Comparison of ENCODE assay signal across 1 cellular context in genomic region chr2:231583982-231584381, GRCh38.
TF ChIP-seq lines count a peak whose summit lies in the region.

No MANE protein-coding gene starts in this region.

TF ChIP-seq in H1, 55 proteins besides CTCF, POLR2A, EP300 and RAD21:
- TF ChIP-seq NANOG (IDR thresholded peaks at IDR 0.05; ENCODE audit: insufficient read depth, low read depth, low read length, poor library complexity, severe bottlenecking) = peak; percentile 59
- TF ChIP-seq YY1 (IDR thresholded peaks at IDR 0.05; ENCODE audit: low read depth, low read length) = 0 out of 2 replicates have a peak, but pooled peaks have one; percentile 36
- TF ChIP-seq, protein P1, sequence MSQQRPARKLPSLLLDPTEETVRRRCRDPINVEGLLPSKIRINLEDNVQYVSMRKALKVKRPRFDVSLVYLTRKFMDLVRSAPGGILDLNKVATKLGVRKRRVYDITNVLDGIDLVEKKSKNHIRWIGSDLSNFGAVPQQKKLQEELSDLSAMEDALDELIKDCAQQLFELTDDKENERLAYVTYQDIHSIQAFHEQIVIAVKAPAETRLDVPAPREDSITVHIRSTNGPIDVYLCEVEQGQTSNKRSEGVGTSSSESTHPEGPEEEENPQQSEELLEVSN (IDR thresholded peaks at IDR 0.05) = peak; percentile 19; the same call in 1 of the 2 replicates
- TF ChIP-seq BRCA1 (IDR thresholded peaks at IDR 0.05; ENCODE audit: low read depth, low read length) = no peak
- TF ChIP-seq SP1 (IDR thresholded peaks at IDR 0.05; ENCODE audit: low read depth, low read length) = peak; percentile 67; the same call in 1 of the 2 replicates
- no peak for TF ChIP-seq HDAC6 (IDR thresholded peaks at IDR 0.05; ENCODE audit: low read depth, low read length)
- peak; percentile 75 for TF ChIP-seq CREB1 (IDR thresholded peaks at IDR 0.05)
- 0 out of 2 replicates have a peak, but pooled peaks have one; percentile 36 for TF ChIP-seq POU5F1 (IDR thresholded peaks at IDR 0.05; ENCODE audit: low read depth, low read length)
- peak; percentile 77 to 82; a peak in 2 of 4 replicates for TF ChIP-seq HDAC2 (IDR thresholded peaks at IDR 0.05; ENCODE audit: borderline replicate concordance in 1 of 2, low read depth in 2 of 2, low read length in 2 of 2)
- peak; percentile 38; the same call in 1 of the 2 replicates for TF ChIP-seq BACH1 (IDR thresholded peaks at IDR 0.05; ENCODE audit: low read length)
- TF ChIP-seq MAX (IDR thresholded peaks at IDR 0.05) = peak; percentile 69
- TF ChIP-seq KDM1A (IDR thresholded peaks at IDR 0.05; ENCODE audit: borderline replicate concordance, low read length) = peak; percentile 56; the same call in 1 of the 2 replicates
- TF ChIP-seq SIN3A (conservative IDR thresholded peaks at IDR 0.05 in 1 of 2, IDR thresholded peaks at IDR 0.05 in 1 of 2; ENCODE audit: low read depth in 1 of 2, low read length in 2 of 2) = 0 out of 4 replicates have a peak, but pooled peaks of 1 of the 2 experiments have one; percentile 44
- TF ChIP-seq SIRT6 (IDR thresholded peaks at IDR 0.05; ENCODE audit: low read length) = no peak
- TF ChIP-seq TAF7 (optimal IDR thresholded peaks at IDR 0.05; ENCODE audit: borderline replicate concordance, low read depth, low read length) = no peak
